24 cellular contexts compared by ENCODE assay signal in the genomic region with DNA sequence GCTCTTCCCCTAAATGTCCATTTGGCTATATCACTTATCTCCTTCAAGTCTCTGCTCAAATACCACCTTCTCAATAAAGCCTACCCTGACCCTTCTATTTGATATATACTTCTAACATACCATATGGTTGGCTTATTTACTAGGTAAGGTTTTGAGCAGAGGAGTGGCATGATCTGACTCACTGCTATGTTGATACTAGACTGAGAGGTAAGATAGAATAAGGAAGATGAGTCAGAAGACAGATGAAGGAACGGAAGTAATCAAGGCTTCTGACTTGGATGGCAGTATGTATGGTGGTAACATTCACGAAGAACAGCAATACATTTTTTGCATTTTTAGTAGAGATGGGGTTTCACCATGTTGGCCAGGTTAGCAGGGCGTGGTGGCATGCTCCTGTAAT. TPM values are rescaled to one million over a fixed set of nuclear protein-coding genes. Genes with fewer than 3 reads are reported as not detected.
DNase-seq lines count a peak whose midpoint lies in the region; ATAC-seq, FAIRE-seq and TF ChIP-seq lines count a peak whose summit lies in the region.
"Had no signal": no experiment of that assay in that cellular context is flagged by ENCODE, and none has a peak within 500 bp of the region (broad histone marks: within the 10 kb centered on the region; RNA-seq: fewer than 3 reads in every experiment).

No MANE protein-coding gene starts in this region.

- H4K20me1 ChIP-seq in PC-3 (ENCODE audit: low read length) (no peaks in the 10 kb centered on the region), mammary epithelial cell (ENCODE audit: insufficient read depth, low read length) (no peaks in the 10 kb centered on the region)

- no peak overlapping the region for H2AFZ ChIP-seq in PC-3 (ENCODE audit: low read length)
- H2AFZ ChIP-seq in mammary epithelial cell (ENCODE audit: low read depth, low read length), result no peak overlapping the region

- H3F3A ChIP-seq in PC-3 (ENCODE audit: low read length, unreplicated experiment), result no peaks in the 10 kb centered on the region

- no peak overlapping the region for H3K4me2 ChIP-seq in PC-3 (ENCODE audit: low read length)
- H3K4me2 ChIP-seq in mammary epithelial cell (ENCODE audit: insufficient read depth, low read depth, low read length), result no peak overlapping the region

- no peak for TF ChIP-seq POLR2A in adrenal gland (IDR thresholded peaks at IDR 0.05)

- H3K27me3 ChIP-seq in PC-3 (ENCODE audit: low read length), result no peaks in the 10 kb centered on the region; the same call in 1 of the 2 replicates
- no peaks in the 10 kb centered on the region for H3K27me3 ChIP-seq in mammary epithelial cell (ENCODE audit: insufficient read depth, low read length)
- H3K27me3 ChIP-seq in adrenal gland, result no peaks in the 10 kb centered on the region
- H3K27me3 ChIP-seq: Peyer's patch, SJCRH30 had no signal

- POLR2A ChIA-PET in PC-3 (lab: Charles Lee; ENCODE audit: unreplicated experiment), result interaction anchor here (0.5 kb wide), 1 partner anchor 1968 kb away, joined by 7 read pairs; no protein-coding TSS in a partner anchor

- H3K4me1 ChIP-seq in PC-3 (ENCODE audit: insufficient read depth, low read length) (no peaks in the 10 kb centered on the region), mammary epithelial cell (ENCODE audit: insufficient read depth, low read length) (peaks cover 34% of the 10 kb centered on the region), adrenal gland (replicated peaks in 1 of 2) (no peaks in the 10 kb centered on the region)
- H3K4me1 ChIP-seq: Peyer's patch, SJCRH30 had no signal

- H3K27ac ChIP-seq in PC-3 (ENCODE audit: low read length) (no peak overlapping the region), mammary epithelial cell (ENCODE audit: insufficient read depth, low read depth, low read length) (peak overlapping the region; percentile 63), adrenal gland (no peak overlapping the region)
- H3K27ac ChIP-seq: Peyer's patch, SJCRH30 had no signal

- FAIRE-seq in GM19239 (lab: Jason Lieb, UNC), result no peak
- FAIRE-seq: G401.6, HTR-8/SVneo had no signal

- no peaks in the 10 kb centered on the region for H3K9me2 ChIP-seq in PC-3 (replicated peaks; ENCODE audit: low read length)

- H3K79me2 ChIP-seq in PC-3 (ENCODE audit: low read length) (no peaks in the 10 kb centered on the region), mammary epithelial cell (ENCODE audit: insufficient read depth, low read length) (no peaks in the 10 kb centered on the region)

- H3K4me3 ChIP-seq in PC-3 (ENCODE audit: low read length) (no peak overlapping the region), mammary epithelial cell (replicated peaks in 1 of 3; ENCODE audit: insufficient read depth in 1 of 3, low read depth in 2 of 3, low read length in 3 of 3) (no peak overlapping the region), adrenal gland (no peak overlapping the region)
- H3K4me3 ChIP-seq: Peyer's patch, SJCRH30 had no signal

- 41% methylated on average over 3 of the region's 3 CpGs for WGBS in mammary epithelial cell (ENCODE audit: low coverage, missing lambda C conversion rate)
- 58 to 76% (median 70%) methylated on average over 3 of the region's 3 CpGs for WGBS in adrenal gland, 4 donors

- in situ Hi-C loops in mammary epithelial cell (cut with MboI; ENCODE audit: low sequenced_read_pairs in 2 of 2), result loop anchor here in 1 of 2 donors (5.0 kb wide), 1 partner anchor 37 kb away; no protein-coding TSS in a partner anchor

- peak; percentile 65 for DNase-seq in ELR (ENCODE audit: low read depth)
- peak; percentile 65 for DNase-seq in PC-3
- DNase-seq in mammary epithelial cell, result peak; percentile 77
- DNase-seq in iris pigment epithelial cell (ENCODE audit: low read depth), result peak; percentile 28
- DNase-seq in mesenteric fat pad (ENCODE audit: low spot score), result no peak
- no peak for DNase-seq in adrenal gland
- no peak for DNase-seq in GM19239 (ENCODE audit: insufficient read length, low spot score)
- DNase-seq: ACHN, C1 segment of cervical spinal cord, DMS79 treated with DMSO at 0.1 percent for 48 hours, H9, IMR-90, MM.1S, NCI-H1092, NCI-H146, NCI-H2029 treated with DMSO at 0.1 percent for 48 hours, NCI-H2171, NCI-H446, NCI-H69, Peyer's patch, SJCRH30 had no signal

- CTCF ChIA-PET in PC-3 (lab: Charles Lee) (interaction anchor here (0.6 kb wide), 1 partner anchor 62 kb away, joined by 10 read pairs; no protein-coding TSS in a partner anchor), mammary epithelial cell (lab: Charles Lee; ENCODE audit: low non-redundant PET) (no interaction called here)

- H3K36me3 ChIP-seq in PC-3 (ENCODE audit: low read depth, low read length), result no peaks in the 10 kb centered on the region
- H3K36me3 ChIP-seq in mammary epithelial cell (ENCODE audit: insufficient read depth, low read length), result no peaks in the 10 kb centered on the region
- no peaks in the 10 kb centered on the region for H3K36me3 ChIP-seq in adrenal gland (replicated peaks in 1 of 2)
- H3K36me3 ChIP-seq: Peyer's patch, SJCRH30 had no signal

- no peak overlapping the region for H3K9ac ChIP-seq in PC-3 (ENCODE audit: low read length)
- no peak overlapping the region for H3K9ac ChIP-seq in mammary epithelial cell (ENCODE audit: insufficient read depth, low read length)

- dilution Hi-C loops in mammary epithelial cell (cut with HindIII; ENCODE audit: low sequenced_read_pairs), result no loop called here

- TF ChIP-seq CTCF in PC-3 (conservative IDR thresholded peaks at IDR 0.05; ENCODE audit: low read depth, low read length) (no peak), mammary epithelial cell (conservative IDR thresholded peaks at IDR 0.05 in 1 of 2, IDR thresholded peaks at IDR 0.05 in 1 of 2; ENCODE audit: extremely low read depth in 1 of 2, insufficient read depth in 1 of 2, low read depth in 1 of 2, low read length in 2 of 2) (no peak), adrenal gland (IDR thresholded peaks at IDR 0.05) (no peak)

- intact Hi-C loops in PC-3 (cut with micrococcal nuclease) (loop anchor here (5.0 kb wide), 2 partner anchors 118 to 177 kb away; no protein-coding TSS in a partner anchor), mammary epithelial cell (cut with micrococcal nuclease) (loop anchor here (2.0 kb wide), 1 partner anchor 116 kb away; no protein-coding TSS in a partner anchor), adrenal gland (cut with DNase I) (no loop called here)

- H3K9me3 ChIP-seq in PC-3 (ENCODE audit: low read length) (no peaks in the 10 kb centered on the region), mammary epithelial cell (replicated peaks; ENCODE audit: insufficient read depth, low read length) (no peaks in the 10 kb centered on the region), adrenal gland (replicated peaks in 1 of 3) (no peaks in the 10 kb centered on the region)
- H3K9me3 ChIP-seq: Peyer's patch, SJCRH30 had no signal

- peak; percentile 91 for ATAC-seq in PC-3
- ATAC-seq in GM18870 (IDR thresholded peaks at IDR 0.05; ENCODE audit: unreplicated experiment), result no peak

- no TSS peak for BruUV-seq in PC-3 (replicated peaks; lab: Mats Ljungman, UMichigan)
- BruUV-seq in mammary epithelial cell (replicated peaks; lab: Mats Ljungman, UMichigan), result no TSS peak

RNA-seq across cellular contexts. Expression of gene HRNR, which starts 4.8 kb away (rescaled TPM):
- total RNA-seq in PC-3 (2014; rRNA removed) (not detected in 2 replicates), mammary epithelial cell (under 1 TPM in 1 of 2 donors, not detected in 1; under 0.01 TPM), mesenteric fat pad (not detected), adrenal gland (not detected)
- polyA plus RNA-seq in mammary epithelial cell (not detected), adrenal gland (under 1 TPM in 2 of 3 donors, not detected in 1; under 0.01 TPM)
- not detected for polyA minus RNA-seq in mammary epithelial cell
- total RNA-seq: H9, IMR-90, Peyer's patch, SJCRH30 had no signal

Comparison
In these comparisons a context has a peak if more than half of its experiments do, and no peak if none do; other contexts are left out.
1. DNase-seq: peak in ELR (single experiment), PC-3 (single experiment), mammary epithelial cell (single experiment) and iris pigment epithelial cell (single experiment); none in mesenteric fat pad (single experiment), adrenal gland (0 of 7) and GM19239 (single experiment).
2. intact Hi-C loops: an anchor here in PC-3 (5.0 kb wide) and mammary epithelial cell (2.0 kb wide); none called in adrenal gland.